ENCODE assay signal across 8 cellular contexts in the genomic region with DNA sequence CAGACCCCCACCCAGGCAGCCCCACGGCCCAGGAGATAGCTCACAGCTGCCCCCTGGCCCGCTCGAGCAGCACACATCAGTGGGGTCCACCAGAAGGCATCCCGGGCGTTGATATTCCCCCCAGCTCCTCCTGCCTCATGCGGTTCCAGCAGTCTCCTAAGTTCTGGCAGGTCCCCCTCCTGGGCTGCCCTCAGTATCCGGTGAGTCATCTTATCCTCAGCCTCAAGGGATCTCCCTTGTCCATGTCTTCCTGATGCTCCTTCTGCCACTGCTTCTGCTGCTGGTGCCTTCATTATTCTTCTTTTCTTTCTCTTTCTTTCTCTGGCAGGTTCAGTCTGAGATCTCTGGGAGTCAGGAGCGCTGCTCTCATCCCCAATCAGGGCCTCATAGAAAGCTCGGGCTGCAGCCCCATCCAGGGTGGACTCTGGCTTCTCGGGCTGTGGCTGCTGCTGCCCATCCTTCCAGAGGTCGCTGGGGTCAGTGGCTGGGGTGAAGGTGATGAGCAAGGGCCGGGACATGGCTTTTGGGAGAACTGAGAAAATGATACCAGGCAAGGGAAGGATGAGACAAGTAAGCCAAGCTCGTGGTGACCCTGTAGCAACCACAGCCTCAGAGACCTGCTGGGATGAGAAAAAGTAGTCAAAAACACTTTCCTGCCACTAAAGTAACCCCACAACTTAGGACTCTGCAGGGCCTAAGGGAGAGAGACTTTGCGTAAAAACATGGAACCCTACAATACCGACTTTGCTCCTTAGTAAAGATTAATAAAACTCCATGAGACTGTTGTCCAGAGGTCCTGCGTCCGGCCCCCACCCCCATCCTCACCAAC. TPM values are rescaled to one million over a fixed set of nuclear protein-coding genes. Genes with fewer than 3 reads are reported as not detected.
DNase-seq lines count a peak whose midpoint lies in the region; ATAC-seq and TF ChIP-seq lines count a peak whose summit lies in the region.

No MANE protein-coding gene starts in this region.

- DNase-seq in A172 (ENCODE audit: low spot score) (peak; percentile 87), GM23248 (peak; percentile 90), T-cell (no peak), non-pigmented ciliary epithelial cell (ENCODE audit: low read depth) (peak; percentile 53), NCI-H748 treated with DMSO at 0.1 percent for 48 hours (lab: John Stamatoyannopoulos, UW) (no peak), HEK293T (ENCODE audit: extremely low spot score) (no peak)

- H3K4me1 Mint-ChIP-seq in T-cell, result peaks cover 70 to 81% (median 74%) of the 10 kb centered on the region in 3 donors

- in situ Hi-C loops in GM23248 (cut with MboI), result no loop called here

- H3K36me3 ChIP-seq in GM23248 (ENCODE audit: low read depth), result peaks cover 9% of the 10 kb centered on the region

- no peaks in the 10 kb centered on the region for H3K27me3 Mint-ChIP-seq in T-cell

- peak overlapping the region; percentile 71 for H2AFZ ChIP-seq in GM23248

- H3K9me3 ChIP-seq in GM23248 (ENCODE audit: low read depth), result no peaks in the 10 kb centered on the region

- H3K27ac Mint-ChIP-seq in T-cell, result peak overlapping the region; percentile 98 to 99

- H3K4me3 ChIP-seq in GM23248, result peak overlapping the region; percentile 89

- H3K4me3 Mint-ChIP-seq in T-cell, result peak overlapping the region; percentile 94 to 97 (median 95)

- no peak for ATAC-seq in T-cell (replicated peaks in 1 of 4)
- ATAC-seq in esophagus mucosa, result peak; percentile 4
- ATAC-seq in GM21786 (IDR thresholded peaks at IDR 0.05; ENCODE audit: unreplicated experiment), result no peak

- CTCF ChIA-PET in T-cell (lab: Charles Lee) (interaction anchor here (0.8 to 1.6 kb wide), 6 partner anchors 10 to 198 kb away, joined by 3 to 10 read pairs (median 4); a partner anchor contains a TSS), HEK293T (lab: Yijun Ruan, JAX) (interaction anchor here (0.9 kb wide), 1 partner anchor 68 kb away, joined by 4 read pairs; no protein-coding TSS in a partner anchor)

- peak overlapping the region; percentile 87 for H3K27ac ChIP-seq in GM23248

- no peaks in the 10 kb centered on the region for H3K9me2 ChIP-seq in GM23248 (ENCODE audit: insufficient read depth)

- H3K36me3 Mint-ChIP-seq in T-cell, result peaks cover 38% of the 10 kb centered on the region

- H3K27me3 ChIP-seq in GM23248 (replicated peaks; ENCODE audit: insufficient read depth), result no peaks in the 10 kb centered on the region

- H3F3A ChIP-seq in GM23248 (ENCODE audit: insufficient read depth), result peaks cover 38% of the 10 kb centered on the region

- POLR2A ChIA-PET in T-cell (lab: Charles Lee) (interaction anchor here (0.5 to 1.6 kb wide), 7 partner anchors 10 to 199 kb away, joined by 3 to 11 read pairs (median 5); a partner anchor contains a TSS), HEK293T (lab: Yijun Ruan, JAX) (interaction anchor here (0.5 to 5.4 kb wide), 31 partner anchors 8 to 1308 kb away, joined by 3 to 138 read pairs (median 5); a partner anchor contains a TSS)

- WGBS in GM23248 (ENCODE audit: low coverage in 1 of 2, low lambda C conversion rate in 2 of 2, missing lambda C conversion rate in 2 of 2), 2 experiments, result 1 to 2% methylated on average over 13 to 17 of the region's 17 CpGs

- H3K9ac ChIP-seq in GM23248, result peak overlapping the region; percentile 93

- peaks cover 82% of the 10 kb centered on the region for H3K79me2 ChIP-seq in GM23248 (ENCODE audit: insufficient read depth)

- no peaks in the 10 kb centered on the region for H4K20me1 ChIP-seq in GM23248 (ENCODE audit: insufficient read depth)

- peaks cover 24% of the 10 kb centered on the region for H3K4me1 ChIP-seq in GM23248 (ENCODE audit: insufficient read depth)

- peak overlapping the region; percentile 93 for H3K4me2 ChIP-seq in GM23248 (ENCODE audit: unreplicated experiment)

- H3K9me3 Mint-ChIP-seq in T-cell, result no peaks in the 10 kb centered on the region

TF ChIP-seq in HEK293T, 16 proteins besides CTCF, POLR2A, EP300 and RAD21:
- TF ChIP-seq BHLHE40 (IDR thresholded peaks at IDR 0.05; ENCODE audit: borderline replicate concordance), result no peak
- TF ChIP-seq, protein P1, sequence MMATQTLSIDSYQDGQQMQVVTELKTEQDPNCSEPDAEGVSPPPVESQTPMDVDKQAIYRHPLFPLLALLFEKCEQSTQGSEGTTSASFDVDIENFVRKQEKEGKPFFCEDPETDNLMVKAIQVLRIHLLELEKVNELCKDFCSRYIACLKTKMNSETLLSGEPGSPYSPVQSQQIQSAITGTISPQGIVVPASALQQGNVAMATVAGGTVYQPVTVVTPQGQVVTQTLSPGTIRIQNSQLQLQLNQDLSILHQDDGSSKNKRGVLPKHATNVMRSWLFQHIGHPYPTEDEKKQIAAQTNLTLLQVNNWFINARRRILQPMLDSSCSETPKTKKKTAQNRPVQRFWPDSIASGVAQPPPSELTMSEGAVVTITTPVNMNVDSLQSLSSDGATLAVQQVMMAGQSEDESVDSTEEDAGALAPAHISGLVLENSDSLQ (IDR thresholded peaks at IDR 0.05), result no peak

RNA-seq across cellular contexts. Expression of a gene that starts 0.6 kb away (rescaled TPM):
- 9.5 and 13.2 TPM in 2 replicates for total RNA-seq in A172 (2014; rRNA removed; shearing (Covaris generic))
- 10.6 and 11.3 TPM in 2 replicates for total RNA-seq in GM23248 (2014; rRNA removed; shearing (Covaris generic))
- 19.3 and 20.0 TPM in 2 replicates for polyA plus RNA-seq in GM23248 (2016; fragmentation: Nextera tagmentation; extraction: Ambion mirVana)
- 10 to 100 TPM; 13.0 to 27.6 (median 23.3) TPM for total RNA-seq in T-cell
- 8.2 TPM for total RNA-seq in esophagus mucosa

RNA-seq across cellular contexts. Expression of a gene that starts 1.7 kb away (rescaled TPM):
- total RNA-seq in A172 (2014; rRNA removed; shearing (Covaris generic)), result 263 and 282 TPM in 2 replicates
- 186 and 256 TPM in 2 replicates for total RNA-seq in GM23248 (2014; rRNA removed; shearing (Covaris generic))
- polyA plus RNA-seq in GM23248 (2016; fragmentation: Nextera tagmentation; extraction: Ambion mirVana), result 224 and 229 TPM in 2 replicates
- total RNA-seq in T-cell (100 to 1,000 TPM in 4 of 5 donors, 10 to 100 TPM in 1; 98.4 to 129 (median 126) TPM), esophagus mucosa (108 TPM)

RNA-seq across cellular contexts. Expression of a gene that starts 3.6 kb away (rescaled TPM):
- 15.9 and 22.0 TPM in 2 replicates for total RNA-seq in A172 (2014; rRNA removed; shearing (Covaris generic))
- 20.3 and 28.5 TPM in 2 replicates for total RNA-seq in GM23248 (2014; rRNA removed; shearing (Covaris generic))
- polyA plus RNA-seq in GM23248 (2016; fragmentation: Nextera tagmentation; extraction: Ambion mirVana), result 19.4 and 19.5 TPM in 2 replicates
- total RNA-seq in T-cell (10 to 100 TPM; 16.3 to 36.2 (median 33.4) TPM), esophagus mucosa (18.1 TPM)

RNA-seq across cellular contexts. Expression of a gene that starts 5.6 kb away (rescaled TPM):
- total RNA-seq in A172 (2014; rRNA removed; shearing (Covaris generic)), result 1.2 and 2.0 TPM in 2 replicates
- total RNA-seq in GM23248 (2014; rRNA removed; shearing (Covaris generic)), result 2.7 and 7.5 TPM in 2 replicates
- polyA plus RNA-seq in GM23248 (2016; fragmentation: Nextera tagmentation; extraction: Ambion mirVana), result 3.9 and 5.9 TPM in 2 replicates
- total RNA-seq in T-cell (10 to 100 TPM; 29.7 to 50.5 (median 40.9) TPM), esophagus mucosa (2.6 TPM)

RNA-seq across cellular contexts. Expression of a gene that starts 8.5 kb away (rescaled TPM):
- 2.0 and 4.2 TPM in 2 replicates for total RNA-seq in A172 (2014; rRNA removed; shearing (Covaris generic))
- total RNA-seq in GM23248 (2014; rRNA removed; shearing (Covaris generic)), result 0.76 and 3.3 TPM in 2 replicates
- polyA plus RNA-seq in GM23248 (2016; fragmentation: Nextera tagmentation; extraction: Ambion mirVana), result 5.6 and 5.9 TPM in 2 replicates
- total RNA-seq in T-cell (1 to 10 TPM; 1.4 to 3.6 (median 3.2) TPM), esophagus mucosa (1.6 TPM)

Comparison
In these comparisons a context has a peak if more than half of its experiments do, and no peak if none do; other contexts are left out.
1. DNase-seq: peak in A172 (single experiment), GM23248 (single experiment) and non-pigmented ciliary epithelial cell (single experiment); none in T-cell (0 of 34), NCI-H748 treated with DMSO at 0.1 percent for 48 hours (single experiment) and HEK293T (single experiment).